Comparison of ENCODE assay signal across 8 cellular contexts in the genomic region with DNA sequence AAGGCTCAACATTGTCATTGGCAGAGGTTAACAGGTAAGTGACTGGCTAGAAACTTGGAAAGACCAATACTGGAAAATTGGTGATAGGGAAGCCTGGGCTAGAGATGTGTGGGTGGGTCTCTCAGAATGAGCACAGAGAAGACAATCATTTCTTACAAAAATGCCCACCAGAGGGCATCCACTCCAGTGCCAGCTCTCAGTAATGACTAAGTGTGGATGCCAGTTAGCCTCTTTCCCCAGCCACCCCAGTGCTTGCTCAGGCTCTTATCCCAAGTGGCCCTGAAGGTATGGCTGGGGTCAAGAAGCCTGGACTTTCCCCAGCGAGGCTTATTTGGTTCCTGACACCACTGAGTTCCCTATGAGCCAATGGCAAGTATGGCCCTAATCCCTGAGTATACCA.
A peak's percentile ranks its signal among the peaks of the same experiment; 100 is the strongest.
DNase-seq lines count a peak whose midpoint lies in the region; ATAC-seq and TF ChIP-seq lines count a peak whose summit lies in the region.

No MANE protein-coding gene starts in this region.

- H3K27ac Mint-ChIP-seq in activated CD4-positive, alpha-beta T cell treated with anti-CD3 and anti-CD28 coated beads for 36 hours = no peak overlapping the region

- WGBS in adrenal gland, 4 donors = 0 to 100% (median 36%) methylated on average over 1 of the region's 1 CpG

- intact Hi-C loops in activated CD4-positive, alpha-beta T cell treated with anti-CD3 and anti-CD28 coated beads for 36 hours (cut with DNase I, micrococcal nuclease) = loop anchor here (5.0 kb wide), 1 partner anchor 440 kb away; no protein-coding TSS in a partner anchor
- intact Hi-C loops in adrenal gland (cut with DNase I) = no loop called here

- H3K36me3 Mint-ChIP-seq in activated CD4-positive, alpha-beta T cell treated with anti-CD3 and anti-CD28 coated beads for 36 hours (ENCODE audit: low read depth) = no peaks in the 10 kb centered on the region

- POLR2A ChIA-PET in activated CD4-positive, alpha-beta T cell treated with anti-CD3 and anti-CD28 coated beads for 36 hours (lab: Charles Lee) = no interaction called here

- CTCF ChIA-PET in activated CD4-positive, alpha-beta T cell treated with anti-CD3 and anti-CD28 coated beads for 36 hours (lab: Charles Lee) = no interaction called here

- no peaks in the 10 kb centered on the region for H3K9me3 Mint-ChIP-seq in activated CD4-positive, alpha-beta T cell treated with anti-CD3 and anti-CD28 coated beads for 36 hours (ENCODE audit: low read depth)

- no peak overlapping the region for H3K27ac ChIP-seq in adrenal gland

- no peaks in the 10 kb centered on the region for H3K36me3 ChIP-seq in adrenal gland (replicated peaks in 1 of 2)

- H3K4me1 Mint-ChIP-seq in activated CD4-positive, alpha-beta T cell treated with anti-CD3 and anti-CD28 coated beads for 36 hours = no peaks in the 10 kb centered on the region

- H3K4me3 ChIP-seq in adrenal gland = no peak overlapping the region

- peaks cover 13% of the 10 kb centered on the region for H3K27me3 Mint-ChIP-seq in activated CD4-positive, alpha-beta T cell treated with anti-CD3 and anti-CD28 coated beads for 36 hours

- TF ChIP-seq POLR2A in adrenal gland (IDR thresholded peaks at IDR 0.05) = no peak

- no peaks in the 10 kb centered on the region for H3K4me1 ChIP-seq in adrenal gland (replicated peaks in 1 of 2)

- no peak overlapping the region for H3K4me3 Mint-ChIP-seq in activated CD4-positive, alpha-beta T cell treated with anti-CD3 and anti-CD28 coated beads for 36 hours

- peaks cover 7% of the 10 kb centered on the region for H3K27me3 ChIP-seq in adrenal gland

- peak; percentile 47 for ATAC-seq in activated CD4-positive, alpha-beta T cell treated with anti-CD3 and anti-CD28 coated beads for 36 hours
- ATAC-seq in HG03175 (IDR thresholded peaks at IDR 0.05; ENCODE audit: unreplicated experiment) (peak; percentile 58), GM21528 (IDR thresholded peaks at IDR 0.05; ENCODE audit: low FRiP score, unreplicated experiment) (no peak), HG03439 (IDR thresholded peaks at IDR 0.05; ENCODE audit: unreplicated experiment) (no peak), HG03378 (IDR thresholded peaks at IDR 0.05; ENCODE audit: unreplicated experiment) (no peak)

- no peaks in the 10 kb centered on the region for H3K9me3 ChIP-seq in adrenal gland (replicated peaks in 1 of 3)

- peak in 4 of 6 experiments; percentile 27 to 41 (median 30) for TF ChIP-seq CTCF in adrenal gland (IDR thresholded peaks at IDR 0.05)

- peak; percentile 35 for DNase-seq in activated CD4-positive, alpha-beta T cell treated with anti-CD3 and anti-CD28 coated beads for 36 hours
- DNase-seq in activated CD4-positive, alpha-beta T cell treated with anti-CD3 and anti-CD28 coated beads for 1 hour = no peak
- DNase-seq in adrenal gland = peak in 6 of 7 donors; percentile 17 to 53 (median 26)
- DNase-seq in myocyte (ENCODE audit: low read depth) = peak; percentile 65

Comparison
In these comparisons a context has a peak if more than half of its experiments do, and no peak if none do; other contexts are left out.
1. ATAC-seq: peak in activated CD4-positive, alpha-beta T cell treated with anti-CD3 and anti-CD28 coated beads for 36 hours (single experiment) and HG03175 (single experiment); none in GM21528 (single experiment), HG03439 (single experiment) and HG03378 (single experiment).
2. intact Hi-C loops: an anchor here in activated CD4-positive, alpha-beta T cell treated with anti-CD3 and anti-CD28 coated beads for 36 hours (5.0 kb wide); none called in adrenal gland.